ENCODE assay signal across 8 cellular contexts in genomic region chr1:55213885-55214213, GRCh38. TPM values are rescaled to one million over a fixed set of nuclear protein-coding genes. Genes with fewer than 3 reads are reported as not detected.
DNase-seq lines count a peak whose midpoint lies in the region; FAIRE-seq and TF ChIP-seq lines count a peak whose summit lies in the region.

No MANE protein-coding gene starts in this region.

- H3K4me1 ChIP-seq in iPS-20b (ENCODE audit: insufficient read depth, low read length) (peaks cover 31% of the 10 kb centered on the region), stomach (peaks cover 28 to 80% (median 58%) of the 10 kb centered on the region in 4 donors)

- WGBS in stomach, 5 donors, result 9 to 12% (median 10%) methylated on average over 8 of the region's 8 CpGs

- TF ChIP-seq CTCF in stomach (IDR thresholded peaks at IDR 0.05), result no peak

- H3K27ac ChIP-seq in iPS-20b (ENCODE audit: low read length) (no peak overlapping the region), stomach (peak overlapping the region; percentile 94 to 98 (median 96))

- H3K4me3 ChIP-seq in iPS-20b (ENCODE audit: low read length) (peak overlapping the region; percentile 89), stomach (peak overlapping the region; percentile 75 to 87 (median 82))

- intact Hi-C loops in stomach (cut with DNase I; ENCODE audit: low total_unique reads), result no loop called here

- no peak for TF ChIP-seq POLR2A in stomach (IDR thresholded peaks at IDR 0.05)

- no peak for TF ChIP-seq EP300 in stomach (IDR thresholded peaks at IDR 0.05)

- no peaks in the 10 kb centered on the region for H3K36me3 ChIP-seq in iPS-20b (ENCODE audit: insufficient read depth, low read depth, low read length)
- no peaks in the 10 kb centered on the region for H3K36me3 ChIP-seq in stomach

- H3K27me3 ChIP-seq in iPS-20b (ENCODE audit: insufficient read depth, low read length) (peaks cover 18% of the 10 kb centered on the region), stomach (no peaks in the 10 kb centered on the region)

- H3K9ac ChIP-seq in iPS-20b (ENCODE audit: low read depth, low read length), result peak overlapping the region; percentile 87

- DNase-seq in activated CD4-positive, alpha-beta T cell treated with anti-CD3 and anti-CD28 coated beads for 48 hours, result peak; percentile 27
- no peak for DNase-seq in activated CD4-positive, alpha-beta T cell treated with anti-CD3 and anti-CD28 coated beads, Interleukin-2, amount 50 U/mL, for 4 hours
- DNase-seq in activated naive CD4-positive, alpha-beta T cell treated with anti-CD3 and anti-CD28 coated beads, Interleukin-2, amount 50 U/mL, for 16 hours, result peak; percentile 22
- DNase-seq in stomach (no peak), HPDE6-E6E7 (ENCODE audit: extremely low spot score) (no peak), NCI-H1048 (lab: John Stamatoyannopoulos, UW) (no peak), GM19239 (ENCODE audit: insufficient read length, low spot score) (no peak)

- H3K9me3 ChIP-seq in iPS-20b (ENCODE audit: insufficient read depth, low read depth, low read length) (no peaks in the 10 kb centered on the region), stomach (no peaks in the 10 kb centered on the region)

- no peak for FAIRE-seq in GM19239 (lab: Jason Lieb, UNC)

RNA-seq across cellular contexts. Expression of gene USP24, which starts 1.3 kb away (rescaled TPM):
- 100 to 1,000 TPM in 1 of 5 donors, 10 to 100 TPM in 4; 15.9 to 114 (median 40.6) TPM for total RNA-seq in stomach
- 1 to 10 TPM; 5.5 to 7.1 (median 6.0) TPM for polyA plus RNA-seq in stomach

Comparison
In these comparisons a context has a peak if more than half of its experiments do, and no peak if none do; other contexts are left out.
1. DNase-seq: peak in activated CD4-positive, alpha-beta T cell treated with anti-CD3 and anti-CD28 coated beads for 48 hours (single experiment) and activated naive CD4-positive, alpha-beta T cell treated with anti-CD3 and anti-CD28 coated beads, Interleukin-2, amount 50 U/mL, for 16 hours (single experiment); none in activated CD4-positive, alpha-beta T cell treated with anti-CD3 and anti-CD28 coated beads, Interleukin-2, amount 50 U/mL, for 4 hours (0 of 2), stomach (single experiment), HPDE6-E6E7 (single experiment), NCI-H1048 (single experiment) and GM19239 (single experiment).